In the genomic region with DNA sequence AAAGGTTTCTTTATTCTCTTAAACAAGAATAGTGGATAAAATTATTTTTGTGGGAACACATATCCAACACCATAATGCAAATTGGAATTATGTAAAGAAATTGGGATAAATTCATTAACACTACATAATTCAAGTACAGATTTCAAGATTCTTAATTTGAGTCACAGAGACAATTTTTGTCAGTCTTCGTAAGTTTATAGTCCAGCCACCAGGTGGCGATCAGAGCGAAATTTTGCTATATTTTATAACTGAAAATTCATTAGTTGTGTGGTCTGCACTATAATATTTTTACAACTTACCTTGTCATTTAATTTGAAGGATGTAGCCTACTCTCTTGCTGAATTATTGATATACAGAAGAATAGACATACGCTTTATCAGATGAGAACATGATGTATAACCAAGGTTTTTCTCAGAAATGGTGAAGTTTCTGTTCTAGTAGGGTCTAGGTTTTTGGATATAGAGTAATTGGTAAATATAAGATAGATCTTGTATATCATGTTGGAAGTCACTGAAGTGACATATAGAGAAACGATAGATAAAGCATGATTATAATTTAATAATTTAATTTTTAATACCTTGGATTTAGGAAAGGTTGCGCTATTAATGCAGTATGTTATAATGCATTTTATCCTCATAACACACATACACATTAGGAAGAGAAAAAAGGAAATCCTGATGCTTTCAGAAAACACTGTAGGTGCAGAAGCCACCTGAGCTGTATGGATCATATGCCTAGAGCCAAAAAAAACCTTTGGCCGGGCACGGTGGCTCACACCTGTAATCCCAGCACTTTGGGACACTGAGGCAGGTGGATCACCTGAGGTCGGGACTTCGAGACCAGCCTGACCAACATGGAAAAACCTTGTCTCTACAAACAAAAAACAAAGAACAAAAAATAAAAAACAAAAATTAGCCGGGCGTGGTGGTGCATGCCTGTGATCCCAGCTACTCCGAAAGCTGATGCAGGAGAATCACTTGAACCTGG, we compare ENCODE assay signal across 9 cellular contexts. TPM values are rescaled to one million over a fixed set of nuclear protein-coding genes. Genes with fewer than 3 reads are reported as not detected.
DNase-seq lines count a peak whose midpoint lies in the region; ATAC-seq and TF ChIP-seq lines count a peak whose summit lies in the region.
"Had no signal": no experiment of that assay in that cellular context is flagged by ENCODE, and none has a peak within 500 bp of the region (broad histone marks: within the 10 kb centered on the region; RNA-seq: fewer than 3 reads in every experiment).

No MANE protein-coding gene starts in this region.

- DNase-seq in AG20443 (ENCODE audit: low spot score) (peak; percentile 27), NAMALWA (ENCODE audit: low spot score) (peak; percentile 65), esophagus muscularis mucosa (ENCODE audit: extremely low spot score) (no peak), trophoblast cell (peak; percentile 7 to 66)
- peak; percentile 32 for DNase-seq in activated CD4-positive, alpha-beta T cell treated with anti-CD3 and anti-CD28 coated beads, Interleukin-2, amount 50 U/mL, for 1 hour

- H4K12ac ChIP-seq in trophoblast cell (ENCODE audit: low read depth, low read length): no peak overlapping the region

- H3K4me2 ChIP-seq in trophoblast cell (ENCODE audit: low read length): no peak overlapping the region

- H4K91ac ChIP-seq in trophoblast cell (ENCODE audit: low read depth, low read length): no peak overlapping the region

- no peak overlapping the region for H3K4me3 ChIP-seq in GM12875 (ENCODE audit: low read depth, low read length)
- no peak overlapping the region for H3K4me3 ChIP-seq in esophagus muscularis mucosa
- no peak overlapping the region for H3K4me3 ChIP-seq in trophoblast cell (ENCODE audit: low read depth, low read length)

- no peak overlapping the region for H2BK12ac ChIP-seq in trophoblast cell (ENCODE audit: low read length)

- peaks cover 0 to 36% (median 7%) of the 10 kb centered on the region in 4 donors for H3K36me3 ChIP-seq in esophagus muscularis mucosa
- no peaks in the 10 kb centered on the region for H3K36me3 ChIP-seq in trophoblast cell (ENCODE audit: control insufficient read depth in 1 of 2, insufficient read depth in 2 of 2, low read length in 2 of 2)

- no peak overlapping the region for H2BK120ac ChIP-seq in trophoblast cell (ENCODE audit: insufficient read depth, low read length, poor library complexity)

- peak; percentile 21; the same call in 1 of the 2 replicates for TF ChIP-seq CTCF in GM12875 (IDR thresholded peaks at IDR 0.05; ENCODE audit: borderline replicate concordance, insufficient read depth, low read depth, low read length)
- peak; percentile 69 to 75 (median 73) for TF ChIP-seq CTCF in esophagus muscularis mucosa (IDR thresholded peaks at IDR 0.05)

- no peak overlapping the region for H3K9ac ChIP-seq in trophoblast cell (ENCODE audit: low read length)

- no peak for TF ChIP-seq POLR2A in esophagus muscularis mucosa (IDR thresholded peaks at IDR 0.05; ENCODE audit: low read depth)

- H2AFZ ChIP-seq in trophoblast cell (ENCODE audit: insufficient read depth, low read length, poor library complexity): no peak overlapping the region

- no peak overlapping the region for H2BK5ac ChIP-seq in trophoblast cell (ENCODE audit: low read depth, low read length, poor library complexity)

- H3K27ac ChIP-seq in esophagus muscularis mucosa (replicated peaks in 1 of 4) (no peak overlapping the region), trophoblast cell (ENCODE audit: low read depth, low read length) (no peak overlapping the region)

- 71% methylated on average over 13 of the region's 13 CpGs for WGBS in esophagus muscularis mucosa
- WGBS in trophoblast cell (ENCODE audit: extremely low coverage, insufficient coverage, insufficient read length): no CpG with 5 or more reads among the region's 13 CpGs

- H3K18ac ChIP-seq in trophoblast cell (ENCODE audit: low read length): no peak overlapping the region

- peaks cover 4 to 26% (median 21%) of the 10 kb centered on the region in 4 donors for H3K4me1 ChIP-seq in esophagus muscularis mucosa
- H3K4me1 ChIP-seq in trophoblast cell (ENCODE audit: control insufficient read depth in 1 of 2, insufficient read depth in 2 of 2, low read length in 2 of 2): peaks cover 3 to 4% of the 10 kb centered on the region in 2 experiments

- intact Hi-C loops in esophagus muscularis mucosa (cut with DNase I): loop anchor here (1.0 to 10.0 kb wide), 2 partner anchors 107 to 366 kb away; no protein-coding TSS in a partner anchor

- no peaks in the 10 kb centered on the region for H3K79me2 ChIP-seq in trophoblast cell (ENCODE audit: control insufficient read depth, insufficient read depth, low read length, poor library complexity)

- no peak overlapping the region for H4K8ac ChIP-seq in trophoblast cell (ENCODE audit: low read depth, low read length)

- no peak for TF ChIP-seq EP300 in esophagus muscularis mucosa (IDR thresholded peaks at IDR 0.05)

- no peak overlapping the region for H2AK5ac ChIP-seq in trophoblast cell (ENCODE audit: low read length)

- no peak overlapping the region for H3K4ac ChIP-seq in trophoblast cell (ENCODE audit: low read depth, low read length)

- no peaks in the 10 kb centered on the region for H3K27me3 ChIP-seq in esophagus muscularis mucosa
- H3K27me3 ChIP-seq in trophoblast cell (ENCODE audit: insufficient read depth, low read length): no peaks in the 10 kb centered on the region

- no peak overlapping the region for H3K23ac ChIP-seq in trophoblast cell (ENCODE audit: low read length)

- no peak overlapping the region for H3K14ac ChIP-seq in trophoblast cell (ENCODE audit: low read length)

- ATAC-seq in HG03280 (IDR thresholded peaks at IDR 0.05; ENCODE audit: unreplicated experiment) (no peak), HG03378 (IDR thresholded peaks at IDR 0.05; ENCODE audit: unreplicated experiment) (no peak)

- H3K9me3 ChIP-seq in esophagus muscularis mucosa (no peaks in the 10 kb centered on the region), trophoblast cell (ENCODE audit: insufficient read depth, low read depth, low read length) (no peaks in the 10 kb centered on the region)

- no peaks in the 10 kb centered on the region for H3K79me1 ChIP-seq in trophoblast cell (ENCODE audit: low read length)

RNA-seq across cellular contexts. Expression of a gene that starts 31.7 kb away (rescaled TPM):
- 10 to 100 TPM; 43.5 to 71.4 (median 63.0) TPM for total RNA-seq in esophagus muscularis mucosa
- polyA plus RNA-seq in trophoblast cell (2013): 1.00 and 1.2 TPM in 2 replicates
- polyA plus RNA-seq: IgD-negative memory B cell had no signal

RNA-seq across cellular contexts. Expression of a gene that starts 58.2 kb away (rescaled TPM):
- 10 to 100 TPM; 48.2 to 84.7 (median 54.9) TPM for total RNA-seq in esophagus muscularis mucosa
- 110 and 115 TPM in 2 replicates for polyA plus RNA-seq in trophoblast cell (2013)
- polyA plus RNA-seq: IgD-negative memory B cell had no signal
